In the genomic region with DNA sequence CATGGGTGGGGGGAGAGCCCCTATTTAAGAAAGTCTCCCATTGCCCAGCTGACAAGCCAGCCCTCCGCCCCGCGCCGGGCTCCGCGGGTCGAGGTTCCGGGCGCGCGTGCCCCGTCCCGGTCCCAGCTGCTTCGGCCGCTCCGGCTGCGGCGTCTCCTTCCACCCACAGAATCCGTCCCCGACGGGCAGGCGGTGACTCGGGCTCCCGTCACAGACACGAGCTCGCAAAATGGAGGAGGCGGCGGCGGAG, we compare ENCODE assay signal across 1 cellular context.
TF ChIP-seq lines count a peak whose summit lies in the region.

No MANE protein-coding gene starts in this region.

TF ChIP-seq in HEK293, 187 proteins besides CTCF, POLR2A, EP300 and RAD21 (continued from another document):
- TF ChIP-seq, protein P1, sequence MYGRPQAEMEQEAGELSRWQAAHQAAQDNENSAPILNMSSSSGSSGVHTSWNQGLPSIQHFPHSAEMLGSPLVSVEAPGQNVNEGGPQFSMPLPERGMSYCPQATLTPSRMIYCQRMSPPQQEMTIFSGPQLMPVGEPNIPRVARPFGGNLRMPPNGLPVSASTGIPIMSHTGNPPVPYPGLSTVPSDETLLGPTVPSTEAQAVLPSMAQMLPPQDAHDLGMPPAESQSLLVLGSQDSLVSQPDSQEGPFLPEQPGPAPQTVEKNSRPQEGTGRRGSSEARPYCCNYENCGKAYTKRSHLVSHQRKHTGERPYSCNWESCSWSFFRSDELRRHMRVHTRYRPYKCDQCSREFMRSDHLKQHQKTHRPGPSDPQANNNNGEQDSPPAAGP (tag by site-specific recombination; IDR thresholded peaks at IDR 0.05) = 0 out of 2 replicates have a peak, but pooled peaks have one; percentile 15
- TF ChIP-seq RBAK (tag by site-specific recombination; IDR thresholded peaks at IDR 0.05) = no peak
- TF ChIP-seq, protein P2, sequence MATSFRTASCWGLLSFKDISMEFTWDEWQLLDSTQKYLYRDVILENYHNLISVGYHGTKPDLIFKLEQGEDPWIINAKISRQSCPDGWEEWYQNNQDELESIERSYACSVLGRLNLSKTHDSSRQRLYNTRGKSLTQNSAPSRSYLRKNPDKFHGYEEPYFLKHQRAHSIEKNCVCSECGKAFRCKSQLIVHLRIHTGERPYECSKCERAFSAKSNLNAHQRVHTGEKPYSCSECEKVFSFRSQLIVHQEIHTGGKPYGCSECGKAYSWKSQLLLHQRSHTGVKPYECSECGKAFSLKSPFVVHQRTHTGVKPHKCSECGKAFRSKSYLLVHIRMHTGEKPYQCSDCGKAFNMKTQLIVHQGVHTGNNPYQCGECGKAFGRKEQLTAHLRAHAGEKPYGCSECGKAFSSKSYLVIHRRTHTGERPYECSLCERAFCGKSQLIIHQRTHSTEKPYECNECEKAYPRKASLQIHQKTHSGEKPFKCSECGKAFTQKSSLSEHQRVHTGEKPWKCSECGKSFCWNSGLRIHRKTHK (tag by site-specific recombination; IDR thresholded peaks at IDR 0.05) = no peak
- TF ChIP-seq ZNF843 (tag by site-specific recombination; IDR thresholded peaks at IDR 0.05) = no peak
- TF ChIP-seq ZNF580 (tag by site-specific recombination; IDR thresholded peaks at IDR 0.05) = no peak
- 0 out of 2 replicates have a peak, but pooled peaks have one; percentile 17 for TF ChIP-seq SCRT2 (tag by site-specific recombination; IDR thresholded peaks at IDR 0.05)
- TF ChIP-seq ZNF423 (tag by site-specific recombination; IDR thresholded peaks at IDR 0.05) = no peak
- TF ChIP-seq ZNF624 (tag by site-specific recombination; IDR thresholded peaks at IDR 0.05) = no peak
- TF ChIP-seq ZNF223 (tag by site-specific recombination; IDR thresholded peaks at IDR 0.05) = no peak
- TF ChIP-seq, protein P3, sequence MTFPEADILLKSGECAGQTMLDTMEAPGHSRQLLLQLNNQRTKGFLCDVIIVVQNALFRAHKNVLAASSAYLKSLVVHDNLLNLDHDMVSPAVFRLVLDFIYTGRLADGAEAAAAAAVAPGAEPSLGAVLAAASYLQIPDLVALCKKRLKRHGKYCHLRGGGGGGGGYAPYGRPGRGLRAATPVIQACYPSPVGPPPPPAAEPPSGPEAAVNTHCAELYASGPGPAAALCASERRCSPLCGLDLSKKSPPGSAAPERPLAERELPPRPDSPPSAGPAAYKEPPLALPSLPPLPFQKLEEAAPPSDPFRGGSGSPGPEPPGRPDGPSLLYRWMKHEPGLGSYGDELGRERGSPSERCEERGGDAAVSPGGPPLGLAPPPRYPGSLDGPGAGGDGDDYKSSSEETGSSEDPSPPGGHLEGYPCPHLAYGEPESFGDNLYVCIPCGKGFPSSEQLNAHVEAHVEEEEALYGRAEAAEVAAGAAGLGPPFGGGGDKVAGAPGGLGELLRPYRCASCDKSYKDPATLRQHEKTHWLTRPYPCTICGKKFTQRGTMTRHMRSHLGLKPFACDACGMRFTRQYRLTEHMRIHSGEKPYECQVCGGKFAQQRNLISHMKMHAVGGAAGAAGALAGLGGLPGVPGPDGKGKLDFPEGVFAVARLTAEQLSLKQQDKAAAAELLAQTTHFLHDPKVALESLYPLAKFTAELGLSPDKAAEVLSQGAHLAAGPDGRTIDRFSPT (tag by site-specific recombination; IDR thresholded peaks at IDR 0.05) = no peak
- peak; percentile 55; the same call in 1 of the 2 replicates for TF ChIP-seq EGR2 (tag by site-specific recombination; IDR thresholded peaks at IDR 0.05; ENCODE audit: low read depth)
- TF ChIP-seq ZNF660 (tag by site-specific recombination; IDR thresholded peaks at IDR 0.05) = peak; percentile 72; the same call in 1 of the 2 replicates
- TF ChIP-seq ZXDB (tag by site-specific recombination; IDR thresholded peaks at IDR 0.05) = no peak; the same call in none of the 2 replicates
TF ChIP-seq in HEK293: peak in this region for 19.
